In genomic region chr3:48189321-48189720, GRCh38 we compare ENCODE assay signal across 19 cellular contexts. TPM values are rescaled to one million over a fixed set of nuclear protein-coding genes. Genes with fewer than 3 reads are reported as not detected.
DNase-seq lines count a peak whose midpoint lies in the region; ATAC-seq, FAIRE-seq and TF ChIP-seq lines count a peak whose summit lies in the region.
"Had no signal": no experiment of that assay in that cellular context is flagged by ENCODE, and none has a peak within 500 bp of the region (broad histone marks: within the 10 kb centered on the region; RNA-seq: fewer than 3 reads in every experiment).

No MANE protein-coding gene starts in this region.

- H3K56ac ChIP-seq in IMR-90 (ENCODE audit: extremely low read depth, insufficient read depth, low read length): no peak overlapping the region

- H3K27me3 Mint-ChIP-seq in CD4-positive, alpha-beta T cell: peaks cover 24% of the 10 kb centered on the region
- no peaks in the 10 kb centered on the region for H3K27me3 Mint-ChIP-seq in neural crest cell (ENCODE audit: low read depth)

- H3K79me2 ChIP-seq in K562 (ENCODE audit: control insufficient read depth, insufficient read depth, low read length): peaks cover 39% of the 10 kb centered on the region

- no peak overlapping the region for H3K14ac ChIP-seq in IMR-90 (replicated peaks; ENCODE audit: low read depth, low read length)

- no peak overlapping the region for H3K4ac ChIP-seq in IMR-90 (ENCODE audit: low read depth, low read length)

- POLR2A ChIA-PET in CD4-positive, alpha-beta T cell (lab: Charles Lee): interaction anchor here (0.6 to 1.6 kb wide), 2 partner anchors 52 to 288 kb away, joined by 3 read pairs; partner anchors contain the start of gene ZNF589
- POLR2A ChIA-PET in IMR-90 (lab: Charles Lee; ENCODE audit: unreplicated experiment) (no interaction called here), K562 (lab: Yijun Ruan, JAX) (no interaction called here)

- H3K36me3 Mint-ChIP-seq in CD4-positive, alpha-beta T cell (ENCODE audit: low read depth): no peaks in the 10 kb centered on the region
- H3K36me3 Mint-ChIP-seq in neural crest cell (ENCODE audit: low read depth): peaks cover 6% of the 10 kb centered on the region
- H3K36me3 Mint-ChIP-seq: T-cell had no signal

- no peak overlapping the region for H3K27ac Mint-ChIP-seq in CD4-positive, alpha-beta T cell
- no peak overlapping the region for H3K27ac Mint-ChIP-seq in neural crest cell (ENCODE audit: unreplicated experiment)

- WGBS in IMR-90 (ENCODE audit: extremely low coverage in 2 of 2, insufficient read length in 1 of 2), 2 experiments: 100% methylated on average over 1 of the region's 6 CpGs; no CpG with 5 or more reads in 1 of the 2 experiments
- WGBS in K562 (ENCODE audit: insufficient coverage, low coverage, missing lambda C conversion rate): 61% methylated on average over 5 of the region's 6 CpGs

- H4K20me1 ChIP-seq in IMR-90 (ENCODE audit: insufficient read depth, low read length): no peaks in the 10 kb centered on the region
- no peaks in the 10 kb centered on the region for H4K20me1 ChIP-seq in K562 (replicated peaks; ENCODE audit: control insufficient read depth, insufficient read depth, low read length)

- in situ Hi-C loops in IMR-90 (cut with MboI; ENCODE audit: low sequenced_read_pairs) (no loop called here), K562 (cut with MboI) (no loop called here)

- H3K9me1 ChIP-seq in IMR-90 (ENCODE audit: insufficient read depth, low read length) (peaks cover 3% of the 10 kb centered on the region; the same call in 1 of the 2 replicates), K562 (ENCODE audit: control insufficient read depth, insufficient read depth, low read length) (no peaks in the 10 kb centered on the region)

- H2BK5ac ChIP-seq in IMR-90 (ENCODE audit: low read depth, low read length, poor library complexity, severe bottlenecking): no peak overlapping the region

- H3K36me3 ChIP-seq in IMR-90 (ENCODE audit: control insufficient read depth, insufficient read depth, low read length) (peaks cover 2% of the 10 kb centered on the region), K562 (ENCODE audit: control insufficient read depth, insufficient read depth, low read length) (peaks cover 29% of the 10 kb centered on the region)
- H3K36me3 ChIP-seq: left ventricle myocardium inferior had no signal

- no peak overlapping the region for H3K23ac ChIP-seq in IMR-90 (ENCODE audit: low read depth, low read length)

- no peak for TF ChIP-seq CTCF in CD4-positive, alpha-beta T cell (IDR thresholded peaks at IDR 0.05)
- no peak for TF ChIP-seq CTCF in IMR-90 (conservative IDR thresholded peaks at IDR 0.05; ENCODE audit: low read depth, low read length)
- no peak for TF ChIP-seq CTCF in K562 (IDR thresholded peaks at IDR 0.05 in 2 of 3, conservative IDR thresholded peaks at IDR 0.05 in 1 of 3; ENCODE audit: insufficient read depth in 2 of 3, low read depth in 1 of 3, low read length in 3 of 3)
- TF ChIP-seq CTCF in neural crest cell (conservative IDR thresholded peaks at IDR 0.05): no peak

- H4K91ac ChIP-seq in IMR-90 (ENCODE audit: insufficient read depth, low read depth, low read length): no peak overlapping the region

- BruUV-seq in IMR-90 (replicated peaks; lab: Mats Ljungman, UMichigan) (no TSS peak), K562 (replicated peaks; lab: Mats Ljungman, UMichigan) (no TSS peak)

- no peak for TF ChIP-seq POLR2A in IMR-90 (IDR thresholded peaks at IDR 0.05; ENCODE audit: low read depth, low read length)
- no peak for TF ChIP-seq POLR2A in K562 (conservative IDR thresholded peaks at IDR 0.05)
- TF ChIP-seq POLR2A in erythroblast (IDR thresholded peaks at IDR 0.05; ENCODE audit: low read length): no peak

- no peaks in the 10 kb centered on the region for H3K9me3 Mint-ChIP-seq in CD4-positive, alpha-beta T cell
- no peaks in the 10 kb centered on the region for H3K9me3 Mint-ChIP-seq in neural crest cell
- H3K9me3 Mint-ChIP-seq: T-cell had no signal

- H2BK15ac ChIP-seq in IMR-90 (ENCODE audit: low read depth, low read length): no peak overlapping the region

- dilution Hi-C loops in IMR-90 (cut with HindIII; ENCODE audit: low sequenced_read_pairs, unreplicated experiment): no loop called here

- H2AFZ ChIP-seq in IMR-90 (replicated peaks; ENCODE audit: low read length, poor library complexity): peak overlapping the region; percentile 37
- peak overlapping the region; percentile 93 for H2AFZ ChIP-seq in K562 (ENCODE audit: low read depth, low read length)

- no peak for FAIRE-seq in K562 (lab: Jason Lieb, UNC)

- peak overlapping the region; percentile 34 for H3K4me3 Mint-ChIP-seq in CD4-positive, alpha-beta T cell
- peak overlapping the region; percentile 99 for H3K4me3 Mint-ChIP-seq in neural crest cell

- peaks cover 19% of the 10 kb centered on the region for H3K4me1 Mint-ChIP-seq in CD4-positive, alpha-beta T cell (ENCODE audit: low read depth)
- H3K4me1 Mint-ChIP-seq in neural crest cell: peaks cover 45% of the 10 kb centered on the region

- ATAC-seq in CD4-positive, alpha-beta T cell (ENCODE audit: poor library complexity): no peak
- no peak for ATAC-seq in IMR-90 (ENCODE audit: low read depth)
- no peak for ATAC-seq in K562
- ATAC-seq in HG02852 (IDR thresholded peaks at IDR 0.05; ENCODE audit: unreplicated experiment): no peak

- H3K4me3 ChIP-seq in IMR-90 (ENCODE audit: insufficient read depth, low read depth, low read length) (no peak overlapping the region), K562 (no peak overlapping the region)

- CTCF ChIA-PET in CD4-positive, alpha-beta T cell (lab: Charles Lee): interaction anchor here (2.0 kb wide), 1 partner anchor 246 kb away, joined by 7 read pairs; no protein-coding TSS in a partner anchor
- CTCF ChIA-PET in IMR-90 (lab: Yijun Ruan, JAX): interaction anchor here (1.8 kb wide), 1 partner anchor 247 kb away, joined by 6 read pairs; no protein-coding TSS in a partner anchor
- CTCF ChIA-PET in K562 (lab: Yijun Ruan, JAX; ENCODE audit: low intra/inter-chr PET ratio): no interaction called here

- no peak for TF ChIP-seq EP300 in K562 (IDR thresholded peaks at IDR 0.05; ENCODE audit: low read length)

- H3K79me1 ChIP-seq in IMR-90 (ENCODE audit: low read depth in 1 of 2, low read length in 2 of 2): peaks cover 9 to 23% of the 10 kb centered on the region in 2 experiments; a peak in 3 of 4 replicates

- H3K4me2 ChIP-seq in IMR-90 (ENCODE audit: low read depth, low read length) (no peak overlapping the region), K562 (ENCODE audit: insufficient read depth, low read length) (peak overlapping the region; percentile 64; the same call in 1 of the 2 replicates)

- intact Hi-C loops in CD4-positive, alpha-beta T cell (cut with DNase I, micrococcal nuclease): loop anchor here (1.0 to 10.0 kb wide), 5 partner anchors 51 to 367 kb away; partner anchors contain the start of genes NME6 (in 1 of the 2), PFKFB4 (in 1 of the 2) and ZNF589 (in 1 of the 2)
- intact Hi-C loops in IMR-90 (cut with micrococcal nuclease) (no loop called here), K562 (cut with micrococcal nuclease) (loop anchor here (2.0 kb wide), 1 partner anchor 51 kb away; the partner anchor contains the start of gene ZNF589)

- no peak overlapping the region for H2BK120ac ChIP-seq in IMR-90 (ENCODE audit: low read depth, low read length)

- no peaks in the 10 kb centered on the region for H3K9me3 ChIP-seq in CD4-positive, alpha-beta T cell (ENCODE audit: control insufficient read depth, low read length)
- H3K9me3 ChIP-seq in IMR-90 (ENCODE audit: control insufficient read depth, insufficient read depth, low read length) (no peaks in the 10 kb centered on the region), K562 (replicated peaks; ENCODE audit: control insufficient read depth, insufficient read depth, low read depth, low read length) (no peaks in the 10 kb centered on the region)
- H3K9me3 ChIP-seq: BLaER1 treated with 17β-estradiol and CSF1 and Interleukin-3, amounts not matched to agents 10 nM and 100 nM; left ventricle myocardium inferior had no signal

- no peak overlapping the region for H3K27ac ChIP-seq in CD4-positive, alpha-beta T cell (ENCODE audit: low read depth, low read length)
- H3K27ac ChIP-seq in IMR-90 (ENCODE audit: insufficient read depth, low read length) (no peak overlapping the region), K562 (ENCODE audit: extremely low read depth, low read depth, low read length) (no peak overlapping the region)

- H2AK9ac ChIP-seq in IMR-90 (replicated peaks; ENCODE audit: low read depth, low read length, poor library complexity): peak overlapping the region; percentile 82

- no peak overlapping the region for H2BK20ac ChIP-seq in IMR-90 (ENCODE audit: low read depth, low read length)

- H3K27me3 ChIP-seq in CD4-positive, alpha-beta T cell (ENCODE audit: control insufficient read depth, insufficient read depth, low read length): no peaks in the 10 kb centered on the region
- H3K27me3 ChIP-seq in IMR-90 (ENCODE audit: control insufficient read depth, insufficient read depth, low read length) (no peaks in the 10 kb centered on the region), K562 (ENCODE audit: control insufficient read depth in 2 of 2, insufficient read depth in 2 of 2, low read length in 2 of 2) (no peaks in the 10 kb centered on the region)
- H3K27me3 ChIP-seq: BLaER1 treated with 17β-estradiol and CSF1 and Interleukin-3, amounts not matched to agents 10 nM and 100 nM had no signal

- H3K4me1 ChIP-seq in IMR-90 (ENCODE audit: control insufficient read depth, insufficient read depth, low read length) (peaks cover 2% of the 10 kb centered on the region; the same call in 1 of the 2 replicates), K562 (replicated peaks in 1 of 2; ENCODE audit: control insufficient read depth in 2 of 2, insufficient read depth in 2 of 2, low read length in 2 of 2) (peaks cover 0 to 15% of the 10 kb centered on the region in 2 experiments; a peak in 4 of 5 replicates)

- H4K8ac ChIP-seq in IMR-90 (ENCODE audit: low read depth in 2 of 2, low read length in 2 of 2): peak overlapping the region; percentile 94 to 95; a peak in 3 of 4 replicates

- no peak overlapping the region for H4K5ac ChIP-seq in IMR-90 (ENCODE audit: low read depth, low read length)

- H3K9ac ChIP-seq in IMR-90 (ENCODE audit: low read depth, low read length) (no peak overlapping the region), K562 (ENCODE audit: insufficient read depth in 1 of 2, low read depth in 2 of 2, low read length in 2 of 2) (no peak overlapping the region)

- no peak for DNase-seq in CD4-positive, alpha-beta T cell
- DNase-seq in IMR-90: no peak
- DNase-seq in K562 (ENCODE audit: extremely low read depth in 1 of 4, low spot score in 3 of 4): no peak
- no peak for DNase-seq in neural crest cell (ENCODE audit: low read depth, low spot score)
- no peak for DNase-seq in erythroblast (lab: John Stamatoyannopoulos, UW)
- no peak for DNase-seq in midbrain (lab: John Stamatoyannopoulos, UW)
- DNase-seq: activated CD4-positive, alpha-beta T cell treated with anti-CD3 and anti-CD28 coated beads for 1 hour; activated CD8-positive, alpha-beta memory T cell treated with anti-CD3 and anti-CD28 coated beads, Interleukin-2, amount 50 U/mL, for 48 hours; caudate nucleus; DMS79 treated with DMSO at 0.1 percent for 48 hours; effector CD8-positive, alpha-beta T cell; left ventricle myocardium inferior; NCI-H748 treated with DMSO at 0.1 percent for 48 hours; T-cell had no signal

- TF ChIP-seq RAD21 in IMR-90 (IDR thresholded peaks at IDR 0.05; ENCODE audit: low read length) (no peak), K562 (CRISPR knock-in tag; conservative IDR thresholded peaks at IDR 0.05 in 1 of 2, IDR thresholded peaks at IDR 0.05 in 1 of 2) (no peak)

- H3K18ac ChIP-seq in IMR-90 (ENCODE audit: low read depth, low read length): no peak overlapping the region

- H2AK5ac ChIP-seq in IMR-90 (ENCODE audit: low read depth, low read length): no peak overlapping the region

RNA-seq across cellular contexts. Expression of gene CDC25A, which starts 1.1 kb away (rescaled TPM):
- total RNA-seq in CD4-positive, alpha-beta T cell: under 1 TPM in 1 of 2 experiments, not detected in 1; 0.14 TPM
- 9.7 and 10.6 TPM in 2 replicates for total RNA-seq in IMR-90 (2012; rRNA removed)
- polyA plus RNA-seq in IMR-90 (2012; rRNA removed): 4.2 and 4.7 TPM in 2 replicates
- 1.9 and 3.2 TPM in 2 replicates for polyA plus RNA-seq in IMR-90 (2012; cell fraction: cytosol; rRNA removed)
- 2.5 and 4.3 TPM in 2 replicates for polyA plus RNA-seq in IMR-90 (2012; cell fraction: nucleus; rRNA removed; ENCODE audit: low replicate concordance)
- 39.9 and 44.1 TPM in 2 replicates for total RNA-seq in K562 (2011; cell fraction: chromatin; rRNA removed; ENCODE audit: low replicate concordance)
- 24.7 and 27.9 TPM in 2 replicates for total RNA-seq in K562 (2011; cell fraction: nucleolus; rRNA removed)
- 21.5 and 23.1 TPM in 2 replicates for total RNA-seq in K562 (2011; cell fraction: nucleoplasm; rRNA removed)
- total RNA-seq in K562 (2014; rRNA removed): 53.9 and 61.3 TPM in 2 replicates
- 52.2 and 53.9 TPM in 2 replicates for total RNA-seq in K562 (2014; rRNA removed; fragmentation: Illumina TruSeq; extraction: Trizol)
- 45.6 and 51.8 TPM in 2 replicates for total RNA-seq in K562 (2015; rRNA removed; fragmentation: Illumina TruSeq; extraction: Trizol)
- 52.0 and 59.2 TPM in 2 replicates for total RNA-seq in K562 (2021)
- polyA plus RNA-seq in K562 (2011; rRNA removed): 27.0 and 35.8 TPM in 2 replicates
- 19.2 and 35.0 TPM in 2 replicates for polyA plus RNA-seq in K562 (2011; cell fraction: cytosol; rRNA removed)
- polyA plus RNA-seq in K562 (2011; cell fraction: nucleus; rRNA removed): 14.7 and 15.2 TPM in 2 replicates
- 19.6 and 29.2 TPM in 2 replicates for polyA plus RNA-seq in K562 (2012)
- 46.5 and 56.2 TPM in 2 replicates for polyA plus RNA-seq in K562 (2014; fragmentation: Illumina TruSeq; extraction: Trizol)
- 1 to 10 TPM; 3.4 to 5.0 TPM for polyA plus RNA-seq in K562 (2014; fragmentation: Nextera tagmentation; extraction: Ambion mirVana)
- polyA plus RNA-seq in K562 (2014; rRNA removed): 30.3 and 34.7 TPM in 2 replicates
- polyA minus RNA-seq in K562 (2011; rRNA and poly(A)+ RNA removed): 42.7 and 45.9 TPM in 2 replicates
- polyA minus RNA-seq in K562 (2011; cell fraction: cytosol; rRNA and poly(A)+ RNA removed): 30.5 and 32.1 TPM in 2 replicates
- polyA minus RNA-seq in K562 (2011; cell fraction: nucleus; rRNA and poly(A)+ RNA removed): 15.9 and 16.6 TPM in 2 replicates
- total RNA-seq in neural crest cell: 58.4 and 63.0 TPM in 2 replicates

RNA-seq across cellular contexts. Expression of gene CAMP, which starts 34.0 kb away (rescaled TPM):
- total RNA-seq in CD4-positive, alpha-beta T cell: not detected
- total RNA-seq in IMR-90 (2012; rRNA removed): not detected in 2 replicates
- not detected in 2 replicates for polyA plus RNA-seq in IMR-90 (2012; rRNA removed)
- not detected in 2 replicates for polyA plus RNA-seq in IMR-90 (2012; cell fraction: cytosol; rRNA removed)
- polyA plus RNA-seq in IMR-90 (2012; cell fraction: nucleus; rRNA removed; ENCODE audit: low replicate concordance): not detected in 2 replicates
- total RNA-seq in K562 (2011; cell fraction: chromatin; rRNA removed; ENCODE audit: low replicate concordance): not detected in 2 replicates
- total RNA-seq in K562 (2011; cell fraction: nucleolus; rRNA removed): not detected in 2 replicates
- not detected in 2 replicates for total RNA-seq in K562 (2011; cell fraction: nucleoplasm; rRNA removed)
- total RNA-seq in K562 (2014; rRNA removed): 0.29 TPM in 1 of 2 replicates, not detected in the other
- not detected in 2 replicates for total RNA-seq in K562 (2014; rRNA removed; fragmentation: Illumina TruSeq; extraction: Trizol)
- not detected in 2 replicates for total RNA-seq in K562 (2015; rRNA removed; fragmentation: Illumina TruSeq; extraction: Trizol)
- total RNA-seq in K562 (2021): 0.22 TPM in 1 of 2 replicates, not detected in the other
- polyA plus RNA-seq in K562 (2011; rRNA removed): not detected in 2 replicates
- not detected in 2 replicates for polyA plus RNA-seq in K562 (2011; cell fraction: cytosol; rRNA removed)
- polyA plus RNA-seq in K562 (2011; cell fraction: nucleus; rRNA removed): not detected in 2 replicates
- not detected in 2 replicates for polyA plus RNA-seq in K562 (2012)
- not detected in 2 replicates for polyA plus RNA-seq in K562 (2014; fragmentation: Illumina TruSeq; extraction: Trizol)
- not detected for polyA plus RNA-seq in K562 (2014; fragmentation: Nextera tagmentation; extraction: Ambion mirVana)
- not detected in 2 replicates for polyA plus RNA-seq in K562 (2014; rRNA removed)
- polyA minus RNA-seq in K562 (2011; rRNA and poly(A)+ RNA removed): not detected in 2 replicates
- not detected in 2 replicates for polyA minus RNA-seq in K562 (2011; cell fraction: cytosol; rRNA and poly(A)+ RNA removed)
- polyA minus RNA-seq in K562 (2011; cell fraction: nucleus; rRNA and poly(A)+ RNA removed): not detected in 2 replicates
- not detected in 2 replicates for total RNA-seq in neural crest cell
- total RNA-seq: fibroblast of villous mesenchyme, left ventricle myocardium inferior, myocyte, RPMI7951, T-cell had no signal

RNA-seq across cellular contexts. Expression of gene ZNF589, which starts 51.6 kb away (rescaled TPM):
- 10 to 100 TPM; 18.3 to 20.5 TPM for total RNA-seq in CD4-positive, alpha-beta T cell
- 3.9 and 4.7 TPM in 2 replicates for total RNA-seq in IMR-90 (2012; rRNA removed)
- 3.3 and 4.4 TPM in 2 replicates for polyA plus RNA-seq in IMR-90 (2012; rRNA removed)
- polyA plus RNA-seq in IMR-90 (2012; cell fraction: cytosol; rRNA removed): 0.65 and 1.8 TPM in 2 replicates
- 4.2 and 21.1 TPM in 2 replicates for polyA plus RNA-seq in IMR-90 (2012; cell fraction: nucleus; rRNA removed; ENCODE audit: low replicate concordance)
- total RNA-seq in K562 (2011; cell fraction: chromatin; rRNA removed; ENCODE audit: low replicate concordance): 68.3 and 75.9 TPM in 2 replicates
- 29.9 and 35.9 TPM in 2 replicates for total RNA-seq in K562 (2011; cell fraction: nucleolus; rRNA removed)
- 57.4 and 74.4 TPM in 2 replicates for total RNA-seq in K562 (2011; cell fraction: nucleoplasm; rRNA removed)
- total RNA-seq in K562 (2014; rRNA removed): 13.9 and 17.6 TPM in 2 replicates
- 21.5 and 24.9 TPM in 2 replicates for total RNA-seq in K562 (2014; rRNA removed; fragmentation: Illumina TruSeq; extraction: Trizol)
- 20.1 and 20.8 TPM in 2 replicates for total RNA-seq in K562 (2015; rRNA removed; fragmentation: Illumina TruSeq; extraction: Trizol)
- 19.6 and 20.8 TPM in 2 replicates for total RNA-seq in K562 (2021)
- 26.7 and 28.8 TPM in 2 replicates for polyA plus RNA-seq in K562 (2011; rRNA removed)
- polyA plus RNA-seq in K562 (2011; cell fraction: cytosol; rRNA removed): 11.3 and 20.8 TPM in 2 replicates
- 78.0 and 81.2 TPM in 2 replicates for polyA plus RNA-seq in K562 (2011; cell fraction: nucleus; rRNA removed)
- polyA plus RNA-seq in K562 (2012): 14.2 and 16.5 TPM in 2 replicates
- polyA plus RNA-seq in K562 (2014; fragmentation: Illumina TruSeq; extraction: Trizol): 24.1 and 25.1 TPM in 2 replicates
- polyA plus RNA-seq in K562 (2014; fragmentation: Nextera tagmentation; extraction: Ambion mirVana): 10 to 100 TPM in 1 of 2 experiments, 1 to 10 TPM in 1; 4.2 to 17.6 TPM
- polyA plus RNA-seq in K562 (2014; rRNA removed): 23.2 and 23.9 TPM in 2 replicates
- 24.3 and 27.1 TPM in 2 replicates for polyA minus RNA-seq in K562 (2011; rRNA and poly(A)+ RNA removed)
- polyA minus RNA-seq in K562 (2011; cell fraction: cytosol; rRNA and poly(A)+ RNA removed): 6.6 and 7.7 TPM in 2 replicates
- polyA minus RNA-seq in K562 (2011; cell fraction: nucleus; rRNA and poly(A)+ RNA removed): 12.9 and 19.1 TPM in 2 replicates
- total RNA-seq in neural crest cell: 32.6 and 33.2 TPM in 2 replicates
